9 cellular contexts compared by ENCODE assay signal in genomic region chr10:59678884-59679301, GRCh38. TPM values are rescaled to one million over a fixed set of nuclear protein-coding genes. Genes with fewer than 3 reads are reported as not detected.
A peak's percentile ranks its signal among the peaks of the same experiment; 100 is the strongest.
DNase-seq lines count a peak whose midpoint lies in the region; ATAC-seq and TF ChIP-seq lines count a peak whose summit lies in the region.
"Had no signal": no experiment of that assay in that cellular context is flagged by ENCODE, and none has a peak within 500 bp of the region (broad histone marks: within the 10 kb centered on the region; RNA-seq: fewer than 3 reads in every experiment).

No MANE protein-coding gene starts in this region.

- CTCF ChIA-PET in activated CD4-positive, alpha-beta memory T cell treated with anti-CD3 and anti-CD28 coated beads, Interleukin-2, amount 10 ng/mL, durations not matched to agents 7 days and 5 days (lab: Charles Lee) = interaction anchor here (0.9 to 1.4 kb wide), 2 partner anchors 10 to 31 kb away, joined by 3 read pairs; partner anchors contain the start of gene SLC16A9

- no peaks in the 10 kb centered on the region for H3K9me3 Mint-ChIP-seq in activated CD4-positive, alpha-beta memory T cell treated with anti-CD3 and anti-CD28 coated beads, Interleukin-2, amount 10 ng/mL, durations not matched to agents 7 days and 5 days
- H3K9me3 Mint-ChIP-seq in stimulated activated memory B cell treated with anti-CD40 and anti-IgM and Interleukin-4, amounts not matched to agents 10 μg/mL and 1 μg/mL and 100 μg/mL, for 72 hours = no peaks in the 10 kb centered on the region
- H3K9me3 Mint-ChIP-seq in glutamatergic neuron (ENCODE audit: unreplicated experiment) = peaks cover 2% of the 10 kb centered on the region

- peak overlapping the region; percentile 72 for H3K27ac Mint-ChIP-seq in activated CD4-positive, alpha-beta memory T cell treated with anti-CD3 and anti-CD28 coated beads, Interleukin-2, amount 10 ng/mL, durations not matched to agents 7 days and 5 days
- no peak overlapping the region for H3K27ac Mint-ChIP-seq in stimulated activated memory B cell treated with anti-CD40 and anti-IgM and Interleukin-4, amounts not matched to agents 10 μg/mL and 1 μg/mL and 100 μg/mL, for 72 hours
- no peak overlapping the region for H3K27ac Mint-ChIP-seq in glutamatergic neuron (ENCODE audit: unreplicated experiment)

- no peaks in the 10 kb centered on the region for H3K36me3 Mint-ChIP-seq in activated CD4-positive, alpha-beta memory T cell treated with anti-CD3 and anti-CD28 coated beads, Interleukin-2, amount 10 ng/mL, durations not matched to agents 7 days and 5 days (ENCODE audit: low read depth)
- H3K36me3 Mint-ChIP-seq in stimulated activated memory B cell treated with anti-CD40 and anti-IgM and Interleukin-4, amounts not matched to agents 10 μg/mL and 1 μg/mL and 100 μg/mL, for 72 hours = no peaks in the 10 kb centered on the region
- H3K36me3 Mint-ChIP-seq in glutamatergic neuron (ENCODE audit: unreplicated experiment) = no peaks in the 10 kb centered on the region

- H3K4me3 Mint-ChIP-seq in activated CD4-positive, alpha-beta memory T cell treated with anti-CD3 and anti-CD28 coated beads, Interleukin-2, amount 10 ng/mL, durations not matched to agents 7 days and 5 days = no peak overlapping the region
- H3K4me3 Mint-ChIP-seq in stimulated activated memory B cell treated with anti-CD40 and anti-IgM and Interleukin-4, amounts not matched to agents 10 μg/mL and 1 μg/mL and 100 μg/mL, for 72 hours = no peak overlapping the region
- no peak overlapping the region for H3K4me3 Mint-ChIP-seq in glutamatergic neuron (ENCODE audit: unreplicated experiment)

- peaks cover 15% of the 10 kb centered on the region for H3K4me1 Mint-ChIP-seq in activated CD4-positive, alpha-beta memory T cell treated with anti-CD3 and anti-CD28 coated beads, Interleukin-2, amount 10 ng/mL, durations not matched to agents 7 days and 5 days
- H3K4me1 Mint-ChIP-seq in stimulated activated memory B cell treated with anti-CD40 and anti-IgM and Interleukin-4, amounts not matched to agents 10 μg/mL and 1 μg/mL and 100 μg/mL, for 72 hours = peaks cover 12% of the 10 kb centered on the region
- H3K4me1 Mint-ChIP-seq in glutamatergic neuron (ENCODE audit: low read depth, unreplicated experiment) = no peaks in the 10 kb centered on the region

- H3K27me3 Mint-ChIP-seq in activated CD4-positive, alpha-beta memory T cell treated with anti-CD3 and anti-CD28 coated beads, Interleukin-2, amount 10 ng/mL, durations not matched to agents 7 days and 5 days = no peaks in the 10 kb centered on the region
- H3K27me3 Mint-ChIP-seq in stimulated activated memory B cell treated with anti-CD40 and anti-IgM and Interleukin-4, amounts not matched to agents 10 μg/mL and 1 μg/mL and 100 μg/mL, for 72 hours = peaks cover 9% of the 10 kb centered on the region
- no peaks in the 10 kb centered on the region for H3K27me3 Mint-ChIP-seq in glutamatergic neuron (ENCODE audit: unreplicated experiment)

- POLR2A ChIA-PET in activated CD4-positive, alpha-beta memory T cell treated with anti-CD3 and anti-CD28 coated beads, Interleukin-2, amount 10 ng/mL, durations not matched to agents 7 days and 5 days (lab: Charles Lee) = interaction anchor here (0.7 to 1.2 kb wide), 4 partner anchors 21 to 228 kb away, joined by 3 to 4 read pairs (median 3); partner anchors contain the start of gene CCDC6

- peak; percentile 57 for ATAC-seq in HG03025 (IDR thresholded peaks at IDR 0.05; ENCODE audit: low FRiP score, unreplicated experiment)
- peak; percentile 87 for ATAC-seq in stimulated activated memory B cell treated with anti-CD40 and anti-IgM and Interleukin-4, amounts not matched to agents 10 μg/mL and 1 μg/mL and 100 μg/mL, for 72 hours

- DNase-seq in activated CD4-positive, alpha-beta T cell treated with anti-CD3 and anti-CD28 coated beads for 48 hours = peak; percentile 2
- DNase-seq in activated CD4-positive, alpha-beta T cell treated with anti-CD3 and anti-CD28 coated beads for 1 hour = no peak
- DNase-seq in activated CD4-positive, alpha-beta memory T cell treated with anti-CD3 and anti-CD28 coated beads, Interleukin-2, amount 10 ng/mL, durations not matched to agents 7 days and 5 days = peak; percentile 17
- DNase-seq in glutamatergic neuron = no peak
- DNase-seq in stimulated activated naive CD4-positive, alpha-beta T cell (lab: John Stamatoyannopoulos, UW) = no peak
- no peak for DNase-seq in effector CD4-positive, alpha-beta T cell
- DNase-seq: activated naive CD4-positive, alpha-beta T cell had no signal

- no peak for TF ChIP-seq CTCF in glutamatergic neuron (IDR thresholded peaks at IDR 0.05; ENCODE audit: partially characterized antibody, unreplicated experiment)

RNA-seq across cellular contexts. Expression of gene SLC16A9, which starts 30.8 kb away (rescaled TPM):
- under 1 TPM; 0.48 to 0.58 TPM for total RNA-seq in activated CD4-positive, alpha-beta memory T cell treated with anti-CD3 and anti-CD28 coated beads, Interleukin-2, amount 10 ng/mL, durations not matched to agents 7 days and 5 days
- 1.2 TPM for total RNA-seq in glutamatergic neuron (ENCODE audit: unreplicated experiment)

Comparison
In these comparisons a context has a peak if more than half of its experiments do, and no peak if none do; other contexts are left out.
1. DNase-seq: peak in activated CD4-positive, alpha-beta T cell treated with anti-CD3 and anti-CD28 coated beads for 48 hours (single experiment) and activated CD4-positive, alpha-beta memory T cell treated with anti-CD3 and anti-CD28 coated beads, Interleukin-2, amount 10 ng/mL, durations not matched to agents 7 days and 5 days (single experiment); none in activated CD4-positive, alpha-beta T cell treated with anti-CD3 and anti-CD28 coated beads for 1 hour (single experiment), glutamatergic neuron (single experiment), stimulated activated naive CD4-positive, alpha-beta T cell (0 of 6) and effector CD4-positive, alpha-beta T cell (single experiment).